ENCODE assay signal across 1 cellular context in the genomic region with DNA sequence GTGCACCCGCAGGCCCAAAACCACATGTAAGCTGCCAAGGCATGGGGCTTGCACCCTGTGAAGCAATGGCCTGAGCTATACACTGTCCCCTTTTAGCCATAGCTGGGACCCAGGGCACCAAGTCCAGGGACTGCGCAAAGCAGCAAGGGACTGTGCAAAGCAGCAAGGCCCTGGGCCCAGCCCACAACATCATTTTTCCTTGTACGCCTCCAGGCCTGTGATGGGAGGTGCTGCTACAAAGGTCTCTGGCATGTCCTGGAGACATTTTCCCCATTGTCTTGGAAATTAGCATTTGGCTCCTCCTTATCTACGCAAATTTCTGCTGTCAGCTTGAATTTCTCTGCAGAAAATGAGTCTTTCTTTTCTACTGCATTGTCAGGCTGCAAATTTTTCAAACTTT.
TF ChIP-seq lines count a peak whose summit lies in the region.

No MANE protein-coding gene starts in this region.

TF ChIP-seq in H1, 55 proteins besides CTCF, POLR2A, EP300 and RAD21:
- TF ChIP-seq BRCA1 (IDR thresholded peaks at IDR 0.05; ENCODE audit: low read depth, low read length) = no peak
- TF ChIP-seq TCF12 (IDR thresholded peaks at IDR 0.05; ENCODE audit: low read depth, low read length) = no peak
